9 cellular contexts compared by ENCODE assay signal in genomic region chr3:69288161-69288895, GRCh38.
DNase-seq lines count a peak whose midpoint lies in the region; ATAC-seq and TF ChIP-seq lines count a peak whose summit lies in the region.
"Had no signal": no experiment of that assay in that cellular context is flagged by ENCODE, and none has a peak within 500 bp of the region (broad histone marks: within the 10 kb centered on the region; RNA-seq: fewer than 3 reads in every experiment).

No MANE protein-coding gene starts in this region.

- no peaks in the 10 kb centered on the region for H3K27me3 ChIP-seq in ectodermal cell (ENCODE audit: control insufficient read depth, insufficient read depth, low read length, poor library complexity, severe bottlenecking)
- H3K27me3 ChIP-seq in upper lobe of left lung, result no peaks in the 10 kb centered on the region

- peak; percentile 76 for DNase-seq in activated CD4-positive, alpha-beta T cell treated with anti-CD3 and anti-CD28 coated beads for 48 hours
- DNase-seq in activated CD4-positive, alpha-beta T cell treated with anti-CD3 and anti-CD28 coated beads, Interleukin-2, amount 50 U/mL, for 1 hour, result no peak
- DNase-seq in NCI-H2107 (lab: John Stamatoyannopoulos, UW) (peak; percentile 18), HuH-7.5 (ENCODE audit: low spot score) (no peak), SIG-M5 (lab: John Stamatoyannopoulos, UW) (no peak), upper lobe of left lung (no peak)
- DNase-seq in stimulated activated CD8-positive, alpha-beta memory T cell treated with anti-CD3 and anti-CD28 coated beads, Interleukin-4, amount 100 ng/mL, for 48 hours, result peak; percentile 75
- DNase-seq: Kasumi-1 had no signal

- TF ChIP-seq CTCF in upper lobe of left lung (IDR thresholded peaks at IDR 0.05), result no peak

- TF ChIP-seq POLR2A in upper lobe of left lung (IDR thresholded peaks at IDR 0.05), result no peak

- no peak for ATAC-seq in upper lobe of left lung (ENCODE audit: low FRiP score in 2 of 2)

- TF ChIP-seq EP300 in upper lobe of left lung (IDR thresholded peaks at IDR 0.05), result no peak

- H3K27ac ChIP-seq in ectodermal cell (ENCODE audit: insufficient read depth, low read depth, low read length, poor library complexity, severe bottlenecking), result peak overlapping the region; percentile 58
- H3K27ac ChIP-seq in upper lobe of left lung, result no peak overlapping the region

- H3K4me3 ChIP-seq in ectodermal cell (ENCODE audit: insufficient read depth, low read depth, low read length) (no peak overlapping the region), upper lobe of left lung (no peak overlapping the region)

- H3K9me3 ChIP-seq in ectodermal cell (ENCODE audit: control insufficient read depth, low read length), result no peaks in the 10 kb centered on the region
- H3K9me3 ChIP-seq in upper lobe of left lung, result no peaks in the 10 kb centered on the region

- H3K36me3 ChIP-seq in ectodermal cell (ENCODE audit: control insufficient read depth, insufficient read depth, low read length) (no peaks in the 10 kb centered on the region), upper lobe of left lung (peaks cover 6 to 31% (median 10%) of the 10 kb centered on the region in 4 donors)

- peaks cover 43% of the 10 kb centered on the region for H3K4me1 ChIP-seq in ectodermal cell (ENCODE audit: control insufficient read depth, insufficient read depth, low read length)
- no peaks in the 10 kb centered on the region for H3K4me1 ChIP-seq in upper lobe of left lung

- WGBS in ectodermal cell, 2 experiments, result 10 to 11% methylated on average over 12 of the region's 12 CpGs
- WGBS in upper lobe of left lung, 2 donors, result 82 to 84% methylated on average over 12 of the region's 12 CpGs

Comparison
In these comparisons a context has a peak if more than half of its experiments do, and no peak if none do; other contexts are left out.
1. DNase-seq: peak in activated CD4-positive, alpha-beta T cell treated with anti-CD3 and anti-CD28 coated beads for 48 hours (single experiment), NCI-H2107 (single experiment) and stimulated activated CD8-positive, alpha-beta memory T cell treated with anti-CD3 and anti-CD28 coated beads, Interleukin-4, amount 100 ng/mL, for 48 hours (single experiment); none in activated CD4-positive, alpha-beta T cell treated with anti-CD3 and anti-CD28 coated beads, Interleukin-2, amount 50 U/mL, for 1 hour (single experiment), HuH-7.5 (single experiment), SIG-M5 (single experiment) and upper lobe of left lung (0 of 2).